ENCODE assay signal across 22 cellular contexts in the genomic region with DNA sequence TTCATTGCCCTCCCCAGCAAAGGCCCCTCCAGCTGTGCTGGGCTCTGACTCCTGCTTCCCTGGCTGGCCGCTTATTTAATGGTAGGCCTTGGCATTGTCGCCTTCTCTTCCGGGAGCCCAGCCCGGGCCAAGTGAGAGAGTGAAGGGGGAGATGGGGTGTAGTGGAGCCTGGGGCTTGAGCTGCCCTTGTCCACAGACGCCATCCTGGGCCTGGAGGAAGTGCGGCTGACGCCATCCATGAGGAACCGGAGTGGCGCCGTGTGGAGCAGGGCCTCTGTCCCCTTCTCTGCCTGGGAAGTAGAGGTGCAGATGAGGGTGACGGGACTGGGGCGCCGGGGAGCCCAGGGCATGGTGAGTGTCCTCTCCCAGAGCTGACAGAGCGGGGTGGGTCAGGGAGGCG. TPM values are rescaled to one million over a fixed set of nuclear protein-coding genes. Genes with fewer than 3 reads are reported as not detected.
DNase-seq lines count a peak whose midpoint lies in the region; ATAC-seq, FAIRE-seq and TF ChIP-seq lines count a peak whose summit lies in the region.
"Had no signal": no experiment of that assay in that cellular context is flagged by ENCODE, and none has a peak within 500 bp of the region (broad histone marks: within the 10 kb centered on the region; RNA-seq: fewer than 3 reads in every experiment).

No MANE protein-coding gene starts in this region.

- H3K4me3 ChIP-seq in left ventricle myocardium inferior (no peak overlapping the region), OCI-LY3 (ENCODE audit: low read length) (peak overlapping the region; percentile 54; the same call in 1 of the 2 replicates)
- H3K4me3 ChIP-seq: GM23248, Peyer's patch had no signal

- TF ChIP-seq CTCF in left ventricle myocardium inferior (IDR thresholded peaks at IDR 0.05; ENCODE audit: borderline replicate concordance) (no peak), OCI-LY3 (IDR thresholded peaks at IDR 0.05; ENCODE audit: low read depth, low read length) (no peak)

- H3K9me3 ChIP-seq in left ventricle myocardium inferior (replicated peaks) (no peaks in the 10 kb centered on the region), OCI-LY3 (ENCODE audit: insufficient read depth, low read length) (no peaks in the 10 kb centered on the region)
- H3K9me3 ChIP-seq: Peyer's patch, SK-N-SH had no signal

- no peaks in the 10 kb centered on the region for H4K20me1 ChIP-seq in OCI-LY3 (ENCODE audit: insufficient read depth, low read length)

- DNase-seq in left ventricle myocardium inferior (no peak), Right ventricle myocardium inferior (ENCODE audit: missing footprints) (no peak), medulla oblongata (ENCODE audit: extremely low spot score) (peak; percentile 54), H54 (ENCODE audit: insufficient read length, low spot score) (no peak), kidney glomerular epithelial cell (lab: John Stamatoyannopoulos, UW) (no peak)
- DNase-seq: CD4-positive, alpha-beta memory T cell; DMS153; GDM1; GM23248; KG1; NCI-H1417; NCI-H187 treated with DMSO at 0.1 percent for 48 hours; NCI-H345; NCI-H526; Peyer's patch; SHP77 had no signal

- intact Hi-C loops in left ventricle myocardium inferior (cut with micrococcal nuclease), result no loop called here
- intact Hi-C loops in Right ventricle myocardium inferior (cut with DNase I), result no loop called here

- FAIRE-seq in H54 (lab: Jason Lieb, UNC), result no peak
- FAIRE-seq: A204.1, HepG2 had no signal

- no peaks in the 10 kb centered on the region for H3K79me2 ChIP-seq in OCI-LY3 (ENCODE audit: low read length)

- ATAC-seq in Right ventricle myocardium inferior (no peak), GM21423 (IDR thresholded peaks at IDR 0.05; ENCODE audit: unreplicated experiment) (no peak)
- ATAC-seq: HepG2 had no signal

- peak overlapping the region; percentile 56 for H3K9ac ChIP-seq in OCI-LY3 (ENCODE audit: low read length)
- H3K9ac ChIP-seq: GM23248, SK-N-SH had no signal

- H3K4me1 ChIP-seq in left ventricle myocardium inferior, result peaks cover 49% of the 10 kb centered on the region
- peaks cover 41% of the 10 kb centered on the region for H3K4me1 ChIP-seq in OCI-LY3 (ENCODE audit: low read length)

- H3K36me3 ChIP-seq in left ventricle myocardium inferior (no peaks in the 10 kb centered on the region), OCI-LY3 (replicated peaks; ENCODE audit: low read depth, low read length) (no peaks in the 10 kb centered on the region)
- H3K36me3 ChIP-seq: Peyer's patch had no signal

- no peak overlapping the region for H2AFZ ChIP-seq in OCI-LY3 (ENCODE audit: low read depth, low read length)
- H2AFZ ChIP-seq: GM23248 had no signal

- H3K4me2 ChIP-seq in OCI-LY3 (ENCODE audit: low read length), result peak overlapping the region; percentile 66
- H3K4me2 ChIP-seq: SK-N-SH had no signal

- TF ChIP-seq POLR2A in H54 (IDR thresholded peaks at IDR 0.05; ENCODE audit: low read depth, low read length), result no peak

- peak overlapping the region; percentile 80 for H3K27ac ChIP-seq in left ventricle myocardium inferior (replicated peaks)
- peak overlapping the region; percentile 28 for H3K27ac ChIP-seq in OCI-LY3 (ENCODE audit: low read length)
- H3K27ac ChIP-seq: GM23248 had no signal

- H3K27me3 ChIP-seq in left ventricle myocardium inferior (ENCODE audit: low read depth) (no peaks in the 10 kb centered on the region), OCI-LY3 (ENCODE audit: low read depth, low read length) (no peaks in the 10 kb centered on the region)
- H3K27me3 ChIP-seq: Peyer's patch had no signal

RNA-seq across cellular contexts. Expression of a gene that starts 3.3 kb away (rescaled TPM):
- 8.1 TPM for total RNA-seq in left ventricle myocardium inferior
- 21.9 TPM for total RNA-seq in Right ventricle myocardium inferior
- total RNA-seq: Daoy, GM23248, HepG2, Peyer's patch had no signal

RNA-seq across cellular contexts. Expression of a gene that starts 10.5 kb away (rescaled TPM):
- total RNA-seq in left ventricle myocardium inferior (1.2 TPM), Right ventricle myocardium inferior (2.8 TPM)
- total RNA-seq: CD4-positive, alpha-beta memory T cell; Daoy; GM23248; HepG2; Peyer's patch had no signal

RNA-seq across cellular contexts. Expression of a gene that starts 27.0 kb away (rescaled TPM):
- total RNA-seq in left ventricle myocardium inferior (34.1 TPM), Right ventricle myocardium inferior (42.3 TPM)

RNA-seq across cellular contexts. Expression of a gene that starts 34.1 kb away (rescaled TPM):
- total RNA-seq in left ventricle myocardium inferior (34.0 TPM), Right ventricle myocardium inferior (41.8 TPM)

RNA-seq across cellular contexts. Expression of a gene that starts 57.2 kb away (rescaled TPM):
- total RNA-seq in left ventricle myocardium inferior (40.7 TPM), Right ventricle myocardium inferior (42.6 TPM)
